ENCODE assay signal across 10 cellular contexts in the genomic region with DNA sequence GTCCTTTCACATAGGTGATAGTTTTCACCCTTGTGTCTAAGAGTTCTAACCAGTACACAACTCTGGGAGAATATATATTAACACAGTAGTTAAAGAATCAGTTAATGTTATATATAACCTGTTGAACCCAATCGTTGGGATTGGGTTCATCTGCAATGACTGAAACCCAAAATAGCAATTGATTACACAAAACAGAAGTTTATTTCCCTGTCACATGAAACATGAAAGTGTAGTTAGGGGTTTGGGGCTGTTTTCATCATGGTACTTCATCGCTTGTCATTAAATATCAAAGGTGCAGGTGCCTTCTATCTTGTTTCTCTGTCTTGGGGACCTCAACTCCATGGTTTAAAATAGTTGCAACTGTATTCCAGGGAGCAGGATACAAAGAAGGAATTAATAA.
"Had no signal": no experiment of that assay in that cellular context is flagged by ENCODE, and none has a peak within 500 bp of the region (broad histone marks: within the 10 kb centered on the region; RNA-seq: fewer than 3 reads in every experiment).

No MANE protein-coding gene starts in this region.

- H3K9ac ChIP-seq: KMS-11 had no signal

- H3K27me3 Mint-ChIP-seq: IgD-negative memory B cell had no signal

- H3K4me2 ChIP-seq: GM23338, KMS-11 had no signal

- H3K27ac Mint-ChIP-seq: GM23338, H9, IgD-negative memory B cell had no signal

- H2AFZ ChIP-seq: GM23338 had no signal

- H3K9me3 Mint-ChIP-seq: GM23338, H9, IgD-negative memory B cell had no signal

- ATAC-seq: GM23338, HepG2 had no signal

- H3K27ac ChIP-seq: HL-60, KMS-11 had no signal

- H3K4me3 ChIP-seq: GM23338 had no signal

- H3K4me1 Mint-ChIP-seq: IgD-negative memory B cell had no signal

- H3K36me3 Mint-ChIP-seq: IgD-negative memory B cell had no signal

- FAIRE-seq: H1, HepG2 had no signal

- DNase-seq: H9, HCEC 1CT, Karpas-422, KBM-7 had no signal

- H3K4me3 Mint-ChIP-seq: GM23338, H9, IgD-negative memory B cell had no signal
